ENCODE assay signal across 10 cellular contexts in the genomic region with DNA sequence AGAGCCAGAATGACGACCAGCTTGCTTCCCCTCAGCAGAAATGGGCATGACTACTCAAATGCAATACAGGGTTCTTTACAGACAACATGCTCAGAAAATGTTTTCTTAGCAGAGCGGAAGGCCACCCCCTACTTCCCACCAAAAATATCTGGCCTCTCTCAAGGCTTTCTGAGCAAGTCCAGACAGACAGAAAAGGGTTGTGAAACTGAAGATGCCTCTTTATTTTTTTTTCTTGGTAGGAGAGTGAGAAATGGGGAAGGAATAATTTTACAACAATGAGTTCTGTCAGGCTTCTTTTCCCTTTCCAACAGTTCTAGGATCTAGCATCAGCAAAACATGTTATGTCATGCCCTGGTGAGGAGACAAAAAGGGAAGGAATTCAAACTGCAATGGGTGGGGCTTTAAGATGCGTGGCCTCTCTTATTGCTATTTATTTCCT.
DNase-seq lines count a peak whose midpoint lies in the region; ATAC-seq, FAIRE-seq and TF ChIP-seq lines count a peak whose summit lies in the region.
"Had no signal": no experiment of that assay in that cellular context is flagged by ENCODE, and none has a peak within 500 bp of the region (broad histone marks: within the 10 kb centered on the region; RNA-seq: fewer than 3 reads in every experiment).

No MANE protein-coding gene starts in this region.

- WGBS in A549 (ENCODE audit: missing lambda C conversion rate), result 72% methylated on average over 3 of the region's 3 CpGs
- 62% methylated on average over 3 of the region's 3 CpGs; no CpG with 5 or more reads in 1 of the 2 experiments for WGBS in H1 (ENCODE audit: extremely low coverage in 1 of 2, insufficient coverage in 1 of 2, insufficient read length in 1 of 2, insufficient replicate concordance in 2 of 2, low coverage in 1 of 2, low lambda C conversion rate in 2 of 2, missing lambda C conversion rate in 1 of 2), 2 experiments
- WGBS in mesodermal cell (ENCODE audit: insufficient coverage in 2 of 2), 2 experiments, result 38 to 81% methylated on average over 1 to 2 of the region's 3 CpGs

- H3K4ac ChIP-seq in H1 (replicated peaks; ENCODE audit: insufficient read length, low read depth, low read length), result peak overlapping the region; percentile 30

- TF ChIP-seq RAD21 in A549 (conservative IDR thresholded peaks at IDR 0.05 in 1 of 2, IDR thresholded peaks at IDR 0.05 in 1 of 2) (no peak), H1 (IDR thresholded peaks at IDR 0.05 in 1 of 2, conservative IDR thresholded peaks at IDR 0.05 in 1 of 2; ENCODE audit: low read depth in 2 of 2, low read length in 2 of 2) (no peak)

- H2AK5ac ChIP-seq in H1 (ENCODE audit: low read depth, low read length), result no peak overlapping the region

- no peak overlapping the region for H2BK15ac ChIP-seq in H1 (ENCODE audit: low read length)

- H3K36me3 ChIP-seq in H1 (ENCODE audit: control insufficient read depth in 2 of 4, insufficient read depth in 4 of 4, low read length in 3 of 4) (no peaks in the 10 kb centered on the region), mesodermal cell (ENCODE audit: control insufficient read depth, insufficient read depth, low read length) (no peaks in the 10 kb centered on the region)

- H3K4me1 ChIP-seq in A549 (peaks cover 48% of the 10 kb centered on the region), H1 (replicated peaks in 1 of 4; ENCODE audit: control insufficient read depth in 3 of 4, insufficient read depth in 4 of 4, low read length in 3 of 4) (peaks cover 4 to 11% (median 9%) of the 10 kb centered on the region in 4 experiments; a peak in 4 of 7 replicates), mesodermal cell (ENCODE audit: control insufficient read depth, insufficient read depth, low read length, poor library complexity, severe bottlenecking) (peaks cover 21% of the 10 kb centered on the region)

- FAIRE-seq in A549 (lab: Jason Lieb, UNC), result no peak
- FAIRE-seq in H1 (lab: Jason Lieb, UNC), result no peak
- FAIRE-seq in H54 (lab: Jason Lieb, UNC), result no peak
- FAIRE-seq: GM18507 had no signal

- H3K4me3 ChIP-seq in A549 (no peak overlapping the region), H1 (ENCODE audit: extremely low read depth in 1 of 4, insufficient read depth in 2 of 4, low read depth in 3 of 4, low read length in 4 of 4) (no peak overlapping the region), mesodermal cell (ENCODE audit: extremely low read depth, insufficient read depth, low read length, poor library complexity, severe bottlenecking) (no peak overlapping the region)

- POLR2A ChIA-PET in A549 (lab: Yijun Ruan, JAX), result no interaction called here
- POLR2A ChIA-PET in H1 (lab: Charles Lee; ENCODE audit: partially characterized antibody), result interaction anchor here (1.8 kb wide), 1 partner anchor 17 kb away, joined by 4 read pairs; no protein-coding TSS in a partner anchor

- no peak overlapping the region for H3K23ac ChIP-seq in H1 (ENCODE audit: insufficient read length)

- no peak overlapping the region for H3K56ac ChIP-seq in H1 (replicated peaks; ENCODE audit: insufficient read length, low read depth, low read length)

- H3K9me3 ChIP-seq in A549 (no peaks in the 10 kb centered on the region), H1 (ENCODE audit: insufficient read depth in 2 of 2, low read depth in 1 of 2, low read length in 1 of 2) (no peaks in the 10 kb centered on the region), mesodermal cell (ENCODE audit: control insufficient read depth, low read length) (no peaks in the 10 kb centered on the region)

- H3K79me2 ChIP-seq in H1 (ENCODE audit: control insufficient read depth in 1 of 2, insufficient read depth in 2 of 2, low read length in 2 of 2), result no peaks in the 10 kb centered on the region

- TF ChIP-seq CTCF in A549 (IDR thresholded peaks at IDR 0.05), result no peak
- TF ChIP-seq CTCF in H1 (IDR thresholded peaks at IDR 0.05; ENCODE audit: control extremely low read depth in 1 of 3, insufficient read depth in 1 of 3, low read depth in 1 of 3, low read length in 3 of 3), result no peak

- no peak for TF ChIP-seq POLR2A in A549 (IDR thresholded peaks at IDR 0.05; ENCODE audit: low read length)
- no peak for TF ChIP-seq POLR2A in H1 (IDR thresholded peaks at IDR 0.05; ENCODE audit: control extremely low read depth in 1 of 2, low read depth in 2 of 2, low read length in 2 of 2)
- no peak for TF ChIP-seq POLR2A in H54 (IDR thresholded peaks at IDR 0.05; ENCODE audit: low read depth, low read length)

- no peak for DNase-seq in A549 (ENCODE audit: low read depth in 1 of 2, low spot score in 1 of 2)
- peak; percentile 22 for DNase-seq in NCI-H1105 (lab: John Stamatoyannopoulos, UW)
- DNase-seq in H1 (ENCODE audit: low read depth in 1 of 2, low spot score in 2 of 2), result no peak
- no peak for DNase-seq in effector CD8-positive, alpha-beta T cell (lab: John Stamatoyannopoulos, UW)
- DNase-seq in H54 (ENCODE audit: insufficient read length, low spot score), result no peak
- DNase-seq in NCI-H748 treated with DMSO at 0.1 percent for 48 hours (lab: John Stamatoyannopoulos, UW), result no peak
- DNase-seq in NAMALWA (ENCODE audit: low spot score), result no peak
- DNase-seq: activated CD4-positive, alpha-beta T cell treated with anti-CD3 and anti-CD28 coated beads, Interleukin-2, amount 10 ng/mL, durations not matched to agents 24 days and 14 days had no signal

- no peak overlapping the region for H3K9ac ChIP-seq in H1 (replicated peaks in 1 of 4; ENCODE audit: extremely low read depth in 1 of 4, low read depth in 3 of 4, low read length in 3 of 4)

- H4K8ac ChIP-seq in H1 (ENCODE audit: extremely low read depth, insufficient read depth, low read length), result no peak overlapping the region

- ATAC-seq in A549, result no peak

- H4K5ac ChIP-seq in H1 (ENCODE audit: insufficient read length, low read depth, low read length), result no peak overlapping the region

- no peak overlapping the region for H3K14ac ChIP-seq in H1 (ENCODE audit: insufficient read length)

- H2BK20ac ChIP-seq in H1 (ENCODE audit: low read length), result no peak overlapping the region; the same call in 1 of the 2 replicates

- CTCF ChIA-PET in A549 (lab: Yijun Ruan, JAX) (interaction anchor here (1.7 kb wide), 1 partner anchor 40 kb away, joined by 4 read pairs; no protein-coding TSS in a partner anchor), H1 (lab: Charles Lee; ENCODE audit: partially characterized antibody) (interaction anchor here (0.7 to 1.7 kb wide), 5 partner anchors 15 to 210 kb away, joined by 3 to 4 read pairs (median 3); no protein-coding TSS in a partner anchor)

- no peak overlapping the region for H4K91ac ChIP-seq in H1 (replicated peaks; ENCODE audit: insufficient read length, low read length)

- peaks cover 2% of the 10 kb centered on the region; the same call in 1 of the 2 replicates for H3K23me2 ChIP-seq in H1 (ENCODE audit: low read depth, low read length)

- no peak for TF ChIP-seq EP300 in A549 (IDR thresholded peaks at IDR 0.05)
- no peak for TF ChIP-seq EP300 in H1 (IDR thresholded peaks at IDR 0.05; ENCODE audit: borderline replicate concordance in 1 of 2, low read depth in 2 of 2, low read length in 2 of 2)

- 0 out of 2 replicates have a peak overlapping the region, but pooled peaks have one; percentile 15 for H3K18ac ChIP-seq in H1 (ENCODE audit: extremely low read depth, low read length)

- no peaks in the 10 kb centered on the region for H3K79me1 ChIP-seq in H1 (ENCODE audit: low read depth, low read length)

- H4K20me1 ChIP-seq in H1 (replicated peaks in 1 of 2; ENCODE audit: control insufficient read depth in 1 of 2, insufficient read depth in 2 of 2, low read length in 2 of 2), result no peaks in the 10 kb centered on the region

- H3K27ac ChIP-seq in A549 (peak overlapping the region; percentile 60 to 79), H1 (ENCODE audit: low read depth, low read length) (no peak overlapping the region), mesodermal cell (ENCODE audit: low read depth, low read length, severe bottlenecking) (peak overlapping the region; percentile 11)

- peaks cover 0 to 24% (median 11%) of the 10 kb centered on the region in 4 experiments; a peak in 4 of 7 replicates for H3K27me3 ChIP-seq in H1 (replicated peaks in 1 of 4; ENCODE audit: control insufficient read depth in 3 of 4, extremely low read depth in 1 of 4, insufficient read depth in 3 of 4, low read length in 3 of 4)

- no peak overlapping the region for H2BK120ac ChIP-seq in H1 (replicated peaks; ENCODE audit: low read depth, low read length)

- no peak overlapping the region for H2AFZ ChIP-seq in H1 (ENCODE audit: low read length)

- H3K4me2 ChIP-seq in A549 (peak overlapping the region; percentile 42), H1 (ENCODE audit: insufficient read depth in 1 of 2, low read depth in 2 of 2, low read length in 2 of 2) (no peak overlapping the region)

- H2BK5ac ChIP-seq in H1 (ENCODE audit: low read depth, low read length), result peak overlapping the region; percentile 35; the same call in 1 of the 2 replicates

- H2BK12ac ChIP-seq in H1 (ENCODE audit: low read depth, low read length), result peak overlapping the region; percentile 35; the same call in 1 of the 2 replicates

TF ChIP-seq in A549, 52 proteins besides CTCF, POLR2A, EP300 and RAD21 (continues in another document):
- TF ChIP-seq MAZ (IDR thresholded peaks at IDR 0.05; ENCODE audit: borderline replicate concordance, low read depth, low read length), result no peak
- no peak for TF ChIP-seq HOXB13 (CRISPR knock-in tag; IDR thresholded peaks at IDR 0.05; ENCODE audit: low read depth)
- no peak for TF ChIP-seq CBX2 (IDR thresholded peaks at IDR 0.05; ENCODE audit: borderline replicate concordance, low read depth)

TF ChIP-seq in H1, 55 proteins besides CTCF, POLR2A, EP300 and RAD21:
- TF ChIP-seq JUND (IDR thresholded peaks at IDR 0.05; ENCODE audit: low read length) (no peak), SP2 (IDR thresholded peaks at IDR 0.05; ENCODE audit: low read length) (no peak), TEAD4 (IDR thresholded peaks at IDR 0.05; ENCODE audit: low read depth, low read length) (no peak)
